Comparison of ENCODE assay signal across 8 cellular contexts in genomic region chr14:77026166-77026929, GRCh38. TPM values are rescaled to one million over a fixed set of nuclear protein-coding genes. Genes with fewer than 3 reads are reported as not detected.
DNase-seq lines count a peak whose midpoint lies in the region; ATAC-seq and TF ChIP-seq lines count a peak whose summit lies in the region.

No MANE protein-coding gene starts in this region.

- H3K4me1 ChIP-seq in mononuclear cell (ENCODE audit: insufficient read depth, low read length) (peaks cover 70% of the 10 kb centered on the region), uterus (peaks cover under 1 to 32% of the 10 kb centered on the region in 2 donors)

- peak overlapping the region; percentile 100 for H3K27ac ChIP-seq in coronary artery
- peak overlapping the region; percentile 93 to 100 for H3K27ac ChIP-seq in uterus

- no peaks in the 10 kb centered on the region for H3K27me3 ChIP-seq in GM06990 (replicated peaks; ENCODE audit: control insufficient read depth, insufficient read depth, low read length)
- no peaks in the 10 kb centered on the region for H3K27me3 ChIP-seq in mononuclear cell (ENCODE audit: insufficient read depth, low read length)
- H3K27me3 ChIP-seq in uterus: no peaks in the 10 kb centered on the region

- TF ChIP-seq POLR2A in uterus (IDR thresholded peaks at IDR 0.05): no peak

- no peak for DNase-seq in GM06990 (ENCODE audit: extremely low read depth, insufficient read length)
- peak; percentile 82 for DNase-seq in NCI-H69 (lab: John Stamatoyannopoulos, UW)
- DNase-seq in coronary artery (ENCODE audit: low spot score): no peak
- peak; percentile 39 to 54 for DNase-seq in uterus
- DNase-seq in A172 (ENCODE audit: low spot score): no peak
- no peak for DNase-seq in activated CD8-positive, alpha-beta memory T cell treated with anti-CD3 and anti-CD28 coated beads, Interleukin-2, amount 50 U/mL, for 48 hours

- H3K4me3 ChIP-seq in GM06990 (replicated peaks; ENCODE audit: low read depth, low read length) (peak overlapping the region; percentile 86), coronary artery (peak overlapping the region; percentile 85), mononuclear cell (ENCODE audit: low read length) (peak overlapping the region; percentile 75), uterus (peak overlapping the region; percentile 77 to 89)

- intact Hi-C loops in uterus (cut with DNase I; ENCODE audit: low total_unique reads): loop anchor here (5.0 kb wide), 1 partner anchor 79 kb away; no protein-coding TSS in a partner anchor

- H3K9me3 ChIP-seq in mononuclear cell (ENCODE audit: low read depth, low read length) (no peaks in the 10 kb centered on the region), uterus (no peaks in the 10 kb centered on the region)

- no peak for ATAC-seq in GM18519 (IDR thresholded peaks at IDR 0.05; ENCODE audit: low FRiP score, unreplicated experiment)

- TF ChIP-seq CTCF in GM06990 (IDR thresholded peaks at IDR 0.05; ENCODE audit: insufficient read depth, low read length, poor library complexity, severe bottlenecking) (no peak), coronary artery (IDR thresholded peaks at IDR 0.05) (no peak), uterus (IDR thresholded peaks at IDR 0.05) (no peak)

- H3K36me3 ChIP-seq in GM06990 (ENCODE audit: control insufficient read depth, insufficient read depth, low read length) (peaks cover 5% of the 10 kb centered on the region), uterus (no peaks in the 10 kb centered on the region)

RNA-seq across cellular contexts. Expression of gene IRF2BPL, which starts 2.2 kb away (rescaled TPM):
- total RNA-seq in mononuclear cell: 36.1 TPM
- 10 to 100 TPM; 15.6 to 60.8 (median 36.6) TPM for total RNA-seq in uterus
- 20.8 and 24.7 TPM in 2 replicates for total RNA-seq in A172 (2014; rRNA removed; shearing (Covaris generic))

Comparison
In these comparisons a context has a peak if more than half of its experiments do, and no peak if none do; other contexts are left out.
1. DNase-seq: peak in NCI-H69 (single experiment) and uterus (2 of 2); none in GM06990 (single experiment), coronary artery (single experiment), A172 (single experiment) and activated CD8-positive, alpha-beta memory T cell treated with anti-CD3 and anti-CD28 coated beads, Interleukin-2, amount 50 U/mL, for 48 hours (single experiment).
2. Peak in every context shown above with its lines, with median percentiles within 50 percentile points of each other: H3K4me3 ChIP-seq.